ENCODE assay signal across 8 cellular contexts in the genomic region with DNA sequence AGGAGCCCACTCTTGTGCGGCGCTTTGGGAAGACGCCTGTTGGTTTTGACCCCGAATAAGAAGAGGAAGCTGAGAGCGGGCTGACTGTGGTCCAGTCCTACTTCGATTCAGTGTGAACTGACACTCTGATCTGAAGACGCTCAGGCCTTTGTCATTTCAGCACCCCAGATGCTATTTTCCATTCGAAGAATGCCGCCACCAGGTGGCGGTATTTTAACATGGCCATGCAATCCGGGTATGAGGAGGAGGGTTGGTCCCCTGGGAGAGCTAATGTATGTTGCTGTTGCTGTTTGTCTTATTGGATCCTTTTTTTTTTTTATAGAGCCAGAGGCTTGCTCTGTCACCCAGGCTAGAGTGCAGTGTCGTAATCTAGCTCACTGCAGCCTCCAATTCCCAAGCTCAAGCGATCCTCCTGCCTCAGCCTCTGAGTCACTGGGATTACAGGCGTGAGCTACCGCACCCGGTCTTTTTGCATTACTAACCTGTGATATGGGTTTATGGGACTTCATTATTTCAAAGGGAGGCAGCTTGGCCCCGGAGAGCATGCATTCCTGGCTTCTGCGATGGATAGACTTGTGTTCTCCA. TPM values are rescaled to one million over a fixed set of nuclear protein-coding genes. Genes with fewer than 3 reads are reported as not detected.
DNase-seq lines count a peak whose midpoint lies in the region; ATAC-seq and TF ChIP-seq lines count a peak whose summit lies in the region.

No MANE protein-coding gene starts in this region.

- DNase-seq in AG08395 (ENCODE audit: low spot score) = peak; percentile 85
- peak; percentile 89 to 92 for DNase-seq in NCI-H526 (lab: John Stamatoyannopoulos, UW)
- peak; percentile 88 for DNase-seq in activated CD4-positive, alpha-beta T cell treated with anti-CD3 and anti-CD28 coated beads, Interleukin-2, amount 50 U/mL, for 1 hour
- DNase-seq in dorsolateral prefrontal cortex = peak; percentile 75 to 92 (median 85)
- peak; percentile 88 to 97 for DNase-seq in lower leg skin (ENCODE audit: low spot score in 2 of 2)
- peak; percentile 80 to 83 for DNase-seq in stimulated activated CD4-positive, alpha-beta T cell treated with anti-CD3 and anti-CD28 coated beads, Interleukin-4, amount 100 ng/mL, for 48 hours (ENCODE audit: low read depth in 2 of 2)

- H3K27ac ChIP-seq in dorsolateral prefrontal cortex = peak overlapping the region in 58 of 59 donors; percentile 9 to 99 (median 93)

- peak overlapping the region; percentile 61 to 100 (median 96) for H3K4me3 ChIP-seq in dorsolateral prefrontal cortex
- H3K4me3 ChIP-seq in lower leg skin (ENCODE audit: low read depth, poor library complexity, severe bottlenecking) = peak overlapping the region; percentile 38

- TF ChIP-seq POLR2A in lower leg skin (IDR thresholded peaks at IDR 0.05) = no peak

- intact Hi-C loops in dorsolateral prefrontal cortex (cut with DNase I) (loop anchor here (1.0 to 10.0 kb wide), 7 partner anchors 58 to 568 kb away; a partner anchor contains a TSS), lower leg skin (cut with DNase I; ENCODE audit: low total_unique reads) (no loop called here)

- ATAC-seq in GM18907 (IDR thresholded peaks at IDR 0.05; ENCODE audit: unreplicated experiment) (peak; percentile 31), HG03521 (IDR thresholded peaks at IDR 0.05; ENCODE audit: unreplicated experiment) (peak; percentile 11)

- TF ChIP-seq CTCF in dorsolateral prefrontal cortex (IDR thresholded peaks at IDR 0.05 in 54 of 56, conservative IDR thresholded peaks at IDR 0.05 in 2 of 56; ENCODE audit: low read depth in 1 of 56, partially characterized antibody in 56 of 56) (peak; percentile 76 to 96 (median 88)), lower leg skin (IDR thresholded peaks at IDR 0.05) (peak in 1 of 3 donors; percentile 73)

- no peaks in the 10 kb centered on the region for H3K27me3 ChIP-seq in dorsolateral prefrontal cortex

- WGBS in lower leg skin, 2 donors = 27 to 28% methylated on average over 18 of the region's 18 CpGs

RNA-seq across cellular contexts. Expression of a gene that starts 0.8 kb away (rescaled TPM):
- total RNA-seq in dorsolateral prefrontal cortex (100 to 1,000 TPM in 1 of 120 experiments, 10 to 100 TPM in 119; 34.5 to 109 (median 53.7) TPM), lower leg skin (100 to 1,000 TPM in 1 of 4 donors, 10 to 100 TPM in 3; 36.8 to 119 (median 51.7) TPM)

RNA-seq across cellular contexts. Expression of a gene that starts 18.3 kb away (rescaled TPM):
- total RNA-seq in dorsolateral prefrontal cortex = 100 to 1,000 TPM in 78 of 120 experiments, 10 to 100 TPM in 42; 38.0 to 212 (median 112) TPM
- total RNA-seq in lower leg skin = 1 to 10 TPM; 4.0 to 4.8 (median 4.0) TPM

RNA-seq across cellular contexts. Expression of a gene that starts 24.1 kb away (rescaled TPM):
- total RNA-seq in dorsolateral prefrontal cortex (10 to 100 TPM; 11.3 to 27.9 (median 16.9) TPM), lower leg skin (10 to 100 TPM; 15.7 to 26.4 (median 24.6) TPM)

RNA-seq across cellular contexts. Expression of a gene that starts 29.6 kb away (rescaled TPM):
- total RNA-seq in dorsolateral prefrontal cortex (10 to 100 TPM in 119 of 120 experiments, 1 to 10 TPM in 1; 9.8 to 66.3 (median 34.6) TPM), lower leg skin (1 to 10 TPM in 3 of 4 donors, not detected in 1; 1.5 to 3.7 (median 2.1) TPM)

RNA-seq across cellular contexts. Expression of a gene that starts 40.6 kb away (rescaled TPM):
- total RNA-seq in dorsolateral prefrontal cortex (10 to 100 TPM; 28.0 to 51.9 (median 39.4) TPM), lower leg skin (10 to 100 TPM; 23.1 to 47.8 (median 30.9) TPM)

Comparison
In these comparisons a context has a peak if more than half of its experiments do, and no peak if none do; other contexts are left out.
1. Peak in every context shown above with its lines: DNase-seq, ATAC-seq, H3K4me3 ChIP-seq and H3K27ac ChIP-seq.
2. RNA of a gene that starts 18.3 kb away (total RNA-seq): 38.0 to 212 TPM in dorsolateral prefrontal cortex; 4.0 to 4.8 TPM in lower leg skin; every median in the first group is over 4 times any median in the second.